Comparison of ENCODE assay signal across 18 cellular contexts in the genomic region with DNA sequence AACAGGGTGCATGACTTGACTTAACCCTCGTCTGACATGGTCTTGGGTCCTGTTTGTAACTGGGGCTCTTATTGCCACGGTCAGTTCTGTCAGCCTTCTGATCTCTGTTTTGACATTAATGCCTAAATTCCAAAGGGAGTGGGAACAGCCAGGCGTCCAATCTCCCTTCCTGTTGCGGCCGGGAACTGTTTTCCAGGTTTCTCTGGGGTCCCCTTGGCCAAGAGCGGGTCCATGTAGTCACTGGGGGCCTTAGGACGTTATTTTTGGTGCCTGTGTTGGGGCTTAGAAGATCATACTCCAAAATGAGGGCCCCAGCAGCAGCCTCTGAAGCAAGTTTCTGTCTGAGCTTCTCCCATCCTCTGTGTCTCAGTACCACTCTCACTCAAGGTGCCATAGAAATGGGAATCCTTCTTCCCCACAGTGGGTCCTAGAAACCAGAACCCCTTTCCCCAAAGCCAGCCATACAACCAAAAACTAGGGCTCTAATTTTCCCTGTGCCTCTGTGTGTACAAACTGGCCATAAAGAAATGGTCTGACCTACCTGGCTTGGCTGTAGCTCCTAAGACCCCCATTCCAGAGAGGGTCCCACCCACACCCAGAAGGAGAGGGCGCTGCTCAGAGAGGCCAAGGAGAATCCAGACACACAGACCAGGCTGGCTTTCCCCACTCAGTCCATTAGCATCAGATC.
"Had no signal": no experiment of that assay in that cellular context is flagged by ENCODE, and none has a peak within 500 bp of the region (broad histone marks: within the 10 kb centered on the region; RNA-seq: fewer than 3 reads in every experiment).

No MANE protein-coding gene starts in this region.

- ATAC-seq: body of pancreas, upper lobe of right lung had no signal

- H3K4me3 Mint-ChIP-seq: activated CD4-positive, alpha-beta T cell treated with anti-CD3 and anti-CD28 coated beads, Interleukin-2, amount 10 ng/mL, durations not matched to agents 24 days and 14 days; activated naive CD8-positive, alpha-beta T cell; central memory CD8-positive, alpha-beta T cell; stimulated activated naive CD8-positive, alpha-beta T cell treated with anti-CD3 and anti-CD28 coated beads, Interleukin-15, Interleukin-2, amounts not matched to agents 100 ng/mL and 50 ng/mL, for 24 hours had no signal

- H3K4me1 Mint-ChIP-seq: activated CD4-positive, alpha-beta T cell treated with anti-CD3 and anti-CD28 coated beads, Interleukin-2, amount 10 ng/mL, durations not matched to agents 24 days and 14 days; central memory CD8-positive, alpha-beta T cell; naive B cell had no signal

- H3K27me3 ChIP-seq: body of pancreas had no signal

- H3K9me3 ChIP-seq: body of pancreas, neutrophil had no signal

- H3K36me3 ChIP-seq: neutrophil, upper lobe of right lung had no signal

- DNase-seq: activated CD4-positive, alpha-beta T cell treated with anti-CD3 and anti-CD28 coated beads, Interleukin-2, amount 10 ng/mL, durations not matched to agents 24 days and 14 days; amygdala; cortex of kidney; effector CD8-positive, alpha-beta T cell; foreskin fibroblast; naive B cell; SIG-M5; stimulated activated CD4-positive, alpha-beta T cell treated with anti-CD3 and anti-CD28 coated beads, Interleukin-4, amount 100 ng/mL, for 24 hours; stimulated activated CD8-positive, alpha-beta memory T cell treated with anti-CD3 and anti-CD28 coated beads, Interleukin-4, amount 100 ng/mL, for 48 hours; upper lobe of right lung had no signal

- H3K4me3 ChIP-seq: body of pancreas, lung, skin epidermis, upper lobe of right lung had no signal

- H3K27ac ChIP-seq: body of pancreas, neutrophil, upper lobe of right lung, VCaP had no signal

- H3K4me1 ChIP-seq: body of pancreas had no signal

- H3K27ac Mint-ChIP-seq: activated CD4-positive, alpha-beta T cell treated with anti-CD3 and anti-CD28 coated beads, Interleukin-2, amount 10 ng/mL, durations not matched to agents 24 days and 14 days; activated naive CD8-positive, alpha-beta T cell; naive B cell; stimulated activated naive CD8-positive, alpha-beta T cell treated with anti-CD3 and anti-CD28 coated beads, Interleukin-15, Interleukin-2, amounts not matched to agents 100 ng/mL and 50 ng/mL, for 24 hours had no signal
